ENCODE assay signal across 24 cellular contexts in the genomic region with DNA sequence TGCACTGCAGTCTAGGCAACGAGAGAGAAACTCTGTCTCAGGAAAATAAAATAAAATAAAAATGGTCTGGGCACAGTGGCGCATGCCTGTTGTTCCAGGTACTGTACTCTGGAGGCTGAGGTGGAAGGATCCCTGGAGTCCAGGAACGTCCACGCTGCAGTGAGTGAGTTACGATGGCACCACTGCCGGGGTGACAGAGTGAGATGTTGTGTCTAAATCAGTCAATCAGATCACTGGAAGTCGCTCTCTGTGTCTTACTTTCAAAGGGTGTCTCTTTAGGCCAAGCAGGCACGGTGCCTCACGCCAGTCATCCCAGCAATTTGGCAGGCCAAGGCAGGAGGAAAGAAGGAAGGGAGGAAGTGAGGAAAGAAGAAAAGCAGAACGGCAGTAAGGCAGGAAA.
"Had no signal": no experiment of that assay in that cellular context is flagged by ENCODE, and none has a peak within 500 bp of the region (broad histone marks: within the 10 kb centered on the region; RNA-seq: fewer than 3 reads in every experiment).

No MANE protein-coding gene starts in this region.

- H3K4me1 Mint-ChIP-seq: naive thymus-derived CD4-positive, alpha-beta T cell; stimulated activated naive B cell treated with anti-CD40 and anti-IgM and Interleukin-4, amounts not matched to agents 10 μg/mL and 1 μg/mL and 100 μg/mL, for 72 hours had no signal

- H3K4me3 Mint-ChIP-seq: naive thymus-derived CD4-positive, alpha-beta T cell; natural killer cell treated with Interleukin-12 subunit alpha and Interleukin-12 subunit beta and Interleukin-15 and Interleukin-18, amount 100 ng/mL, for 72 hours; stimulated activated naive B cell treated with anti-CD40 and anti-IgM and Interleukin-4, amounts not matched to agents 10 μg/mL and 1 μg/mL and 100 μg/mL, for 72 hours had no signal

- H2AFZ ChIP-seq: hepatocyte had no signal

- H3K27ac ChIP-seq: hepatocyte, left ventricle myocardium inferior, ovary, right atrium auricular region, right lobe of liver, stomach, testis, thyroid gland, transverse colon, upper lobe of left lung, vagina had no signal

- H3K27me3 ChIP-seq: hepatocyte, ovary, right atrium auricular region, right lobe of liver, testis, thyroid gland, transverse colon, upper lobe of left lung, vagina had no signal

- H3K4me3 ChIP-seq: hepatocyte, left ventricle myocardium inferior, lung, mucosa of descending colon, ovary, right atrium auricular region, right lobe of liver, smooth muscle cell, stomach, testis, thyroid gland, transverse colon, upper lobe of left lung, vagina had no signal

- H3K4me1 ChIP-seq: left ventricle myocardium inferior, right atrium auricular region, right lobe of liver, testis, thyroid gland, transverse colon, vagina had no signal

- H3K79me2 ChIP-seq: hepatocyte had no signal

- H3K36me3 Mint-ChIP-seq: stimulated activated naive B cell treated with anti-CD40 and anti-IgM and Interleukin-4, amounts not matched to agents 10 μg/mL and 1 μg/mL and 100 μg/mL, for 72 hours had no signal

- H3K27me3 Mint-ChIP-seq: natural killer cell treated with Interleukin-12 subunit alpha and Interleukin-12 subunit beta and Interleukin-15 and Interleukin-18, amount 100 ng/mL, for 72 hours; progenitor cell of endocrine pancreas; stimulated activated naive B cell treated with anti-CD40 and anti-IgM and Interleukin-4, amounts not matched to agents 10 μg/mL and 1 μg/mL and 100 μg/mL, for 72 hours had no signal

- H3K36me3 ChIP-seq: left ventricle myocardium inferior, ovary, right atrium auricular region, right lobe of liver, stomach, thyroid gland, transverse colon, upper lobe of left lung, vagina had no signal

- H3K27ac Mint-ChIP-seq: naive thymus-derived CD4-positive, alpha-beta T cell; natural killer cell treated with Interleukin-12 subunit alpha and Interleukin-12 subunit beta and Interleukin-15 and Interleukin-18, amount 100 ng/mL, for 72 hours; progenitor cell of endocrine pancreas; stimulated activated naive B cell treated with anti-CD40 and anti-IgM and Interleukin-4, amounts not matched to agents 10 μg/mL and 1 μg/mL and 100 μg/mL, for 72 hours had no signal

- H3K9me3 ChIP-seq: mucosa of descending colon, ovary, right atrium auricular region, right lobe of liver, testis, thyroid gland, transverse colon, upper lobe of left lung, vagina had no signal

- H3K4me2 ChIP-seq: hepatocyte, smooth muscle cell had no signal

- DNase-seq: islet precursor cell; left ventricle myocardium inferior; mesendoderm; midbrain; mucosa of descending colon; naive thymus-derived CD4-positive, alpha-beta T cell; ovary; right lobe of liver; stimulated activated CD4-positive, alpha-beta T cell treated with anti-CD3 and anti-CD28 coated beads, Interleukin-1b, Interleukin-23, amount 100 ng/mL, for 48 hours; stimulated activated CD4-positive, alpha-beta T cell treated with anti-CD3 and anti-CD28 coated beads, Interleukin-4, amount 100 ng/mL, for 1 hour; stimulated activated naive B cell treated with anti-CD40 and anti-IgM and Interleukin-4, amounts not matched to agents 10 μg/mL and 1 μg/mL and 100 μg/mL, for 72 hours; stimulated activated naive CD8-positive, alpha-beta T cell treated with anti-CD3 and anti-CD28 coated beads, Interleukin-15, Interleukin-2, amounts not matched to agents 100 U/mL and 50 U/mL, for 24 hours; stomach; testis; thyroid gland; transverse colon had no signal
